Comparison of ENCODE assay signal across 18 cellular contexts in genomic region chr17:19242323-19242722, GRCh38. TPM values are rescaled to one million over a fixed set of nuclear protein-coding genes. Genes with fewer than 3 reads are reported as not detected.
A peak's percentile ranks its signal among the peaks of the same experiment; 100 is the strongest.
DNase-seq lines count a peak whose midpoint lies in the region; ATAC-seq and TF ChIP-seq lines count a peak whose summit lies in the region.
"Had no signal": no experiment of that assay in that cellular context is flagged by ENCODE, and none has a peak within 500 bp of the region (broad histone marks: within the 10 kb centered on the region; RNA-seq: fewer than 3 reads in every experiment).

No MANE protein-coding gene starts in this region.

- H3K18ac ChIP-seq in IMR-90 (ENCODE audit: low read depth, low read length): no peak overlapping the region

- peaks cover 61% of the 10 kb centered on the region for H4K20me1 ChIP-seq in IMR-90 (ENCODE audit: insufficient read depth, low read length)

- H3K4me1 Mint-ChIP-seq in CD8-positive, alpha-beta T cell (ENCODE audit: low read depth): peaks cover 4% of the 10 kb centered on the region

- in situ Hi-C loops in IMR-90 (cut with MboI; ENCODE audit: low sequenced_read_pairs): no loop called here

- H3K27ac ChIP-seq in IMR-90 (ENCODE audit: insufficient read depth, low read length) (no peak overlapping the region), VCaP (peak overlapping the region; percentile 47), foreskin keratinocyte (no peak overlapping the region)
- H3K27ac ChIP-seq in CD8-positive, alpha-beta T cell (ENCODE audit: low read depth, low read length): no peak overlapping the region
- H3K27ac ChIP-seq: adrenal gland; BLaER1 treated with 17β-estradiol and CSF1 and Interleukin-3, amounts not matched to agents 10 nM and 100 nM had no signal

- dilution Hi-C loops in IMR-90 (cut with HindIII; ENCODE audit: low sequenced_read_pairs, unreplicated experiment): no loop called here

- intact Hi-C loops in IMR-90 (cut with micrococcal nuclease): no loop called here
- intact Hi-C loops in CD8-positive, alpha-beta T cell (cut with DNase I, micrococcal nuclease): no loop called here

- no peak overlapping the region for H3K27ac Mint-ChIP-seq in CD8-positive, alpha-beta T cell
- H3K27ac Mint-ChIP-seq: dendritic cell treated with granulocyte-macrophage colony-stimulating factor and Interleukin-4, amounts not matched to agents 40 ng/mL and 50 ng/mL, for 4 days had no signal

- no peak overlapping the region for H2BK20ac ChIP-seq in IMR-90 (ENCODE audit: low read depth, low read length)

- no peak overlapping the region for H4K5ac ChIP-seq in IMR-90 (ENCODE audit: low read depth, low read length)

- TF ChIP-seq RAD21 in IMR-90 (IDR thresholded peaks at IDR 0.05; ENCODE audit: low read length): no peak

- CTCF ChIA-PET in IMR-90 (lab: Yijun Ruan, JAX): no interaction called here
- CTCF ChIA-PET in CD8-positive, alpha-beta T cell (lab: Charles Lee): no interaction called here

- WGBS in IMR-90 (ENCODE audit: extremely low coverage in 2 of 2, insufficient read length in 1 of 2), 2 experiments: 100% methylated on average over 1 of the region's 2 CpGs; no CpG with 5 or more reads in 1 of the 2 experiments

- POLR2A ChIA-PET in IMR-90 (lab: Charles Lee; ENCODE audit: unreplicated experiment): no interaction called here
- POLR2A ChIA-PET in CD8-positive, alpha-beta T cell (lab: Charles Lee): no interaction called here

- ATAC-seq in IMR-90 (ENCODE audit: low read depth): no peak
- ATAC-seq in foreskin keratinocyte: peak; percentile 80
- no peak for ATAC-seq in HG03159 (IDR thresholded peaks at IDR 0.05; ENCODE audit: unreplicated experiment)
- ATAC-seq in CD8-positive, alpha-beta T cell: no peak
- ATAC-seq: GM12878 had no signal

- H3K4me2 ChIP-seq in IMR-90 (ENCODE audit: low read depth, low read length): no peak overlapping the region
- H3K4me2 ChIP-seq: BLaER1 treated with 17β-estradiol and CSF1 and Interleukin-3, amounts not matched to agents 10 nM and 100 nM had no signal

- H3K56ac ChIP-seq in IMR-90 (ENCODE audit: extremely low read depth, insufficient read depth, low read length): no peak overlapping the region

- TF ChIP-seq CTCF in IMR-90 (conservative IDR thresholded peaks at IDR 0.05; ENCODE audit: low read depth, low read length): no peak
- 0 out of 2 replicates have a peak, but pooled peaks have one; percentile 13 for TF ChIP-seq CTCF in VCaP (conservative IDR thresholded peaks at IDR 0.05)
- peak; percentile 29 for TF ChIP-seq CTCF in foreskin keratinocyte (conservative IDR thresholded peaks at IDR 0.05)
- no peak for TF ChIP-seq CTCF in CD8-positive, alpha-beta T cell (IDR thresholded peaks at IDR 0.05)

- H3K4me1 ChIP-seq in IMR-90 (ENCODE audit: control insufficient read depth, insufficient read depth, low read length) (no peaks in the 10 kb centered on the region), foreskin keratinocyte (peaks cover 16% of the 10 kb centered on the region)
- peaks cover 11% of the 10 kb centered on the region for H3K4me1 ChIP-seq in CD8-positive, alpha-beta T cell (ENCODE audit: insufficient read depth, low read length)

- no peak overlapping the region for H2AK9ac ChIP-seq in IMR-90 (replicated peaks; ENCODE audit: low read depth, low read length, poor library complexity)

- no peaks in the 10 kb centered on the region for H3K36me3 Mint-ChIP-seq in CD8-positive, alpha-beta T cell

- H3K9me1 ChIP-seq in IMR-90 (ENCODE audit: insufficient read depth, low read length): peaks cover 23% of the 10 kb centered on the region

- no peak overlapping the region for H3K14ac ChIP-seq in IMR-90 (replicated peaks; ENCODE audit: low read depth, low read length)

- H3K4ac ChIP-seq in IMR-90 (ENCODE audit: low read depth, low read length): no peak overlapping the region

- no peak overlapping the region for H2AFZ ChIP-seq in IMR-90 (replicated peaks; ENCODE audit: low read length, poor library complexity)

- H4K8ac ChIP-seq in IMR-90 (ENCODE audit: low read depth in 2 of 2, low read length in 2 of 2): no peak overlapping the region

- TF ChIP-seq POLR2A in IMR-90 (IDR thresholded peaks at IDR 0.05; ENCODE audit: low read depth, low read length): no peak

- H3K4me3 ChIP-seq in IMR-90 (ENCODE audit: insufficient read depth, low read depth, low read length): no peak overlapping the region
- no peak overlapping the region for H3K4me3 ChIP-seq in CD8-positive, alpha-beta T cell (ENCODE audit: low read depth, low read length)
- H3K4me3 ChIP-seq: adrenal gland; BLaER1 treated with 17β-estradiol and CSF1 and Interleukin-3, amounts not matched to agents 10 nM and 100 nM; GM12878 had no signal

- no peaks in the 10 kb centered on the region for H3K27me3 ChIP-seq in IMR-90 (ENCODE audit: control insufficient read depth, insufficient read depth, low read length)
- no peaks in the 10 kb centered on the region for H3K27me3 ChIP-seq in foreskin keratinocyte
- H3K27me3 ChIP-seq in CD8-positive, alpha-beta T cell (ENCODE audit: insufficient read depth, low read length): peaks cover 8% of the 10 kb centered on the region
- H3K27me3 ChIP-seq: adrenal gland had no signal

- no peak overlapping the region for H2BK120ac ChIP-seq in IMR-90 (ENCODE audit: low read depth, low read length)

- no peak overlapping the region for H4K91ac ChIP-seq in IMR-90 (ENCODE audit: insufficient read depth, low read depth, low read length)

- H3K79me1 ChIP-seq in IMR-90 (ENCODE audit: low read depth in 1 of 2, low read length in 2 of 2): peaks cover 25 to 90% of the 10 kb centered on the region in 2 experiments

- no TSS peak for BruUV-seq in IMR-90 (replicated peaks; lab: Mats Ljungman, UMichigan)

- H3K9ac ChIP-seq in IMR-90 (ENCODE audit: low read depth, low read length): no peak overlapping the region
- H3K9ac ChIP-seq: BLaER1 treated with 17β-estradiol and CSF1 and Interleukin-3, amounts not matched to agents 10 nM and 100 nM had no signal

- DNase-seq in IMR-90: no peak
- peak; percentile 55 to 77 for DNase-seq in foreskin keratinocyte
- peak; percentile 57 for DNase-seq in renal cortical epithelial cell (ENCODE audit: low read depth)
- no peak for DNase-seq in GDM1 (lab: John Stamatoyannopoulos, UW)
- DNase-seq in activated naive CD4-positive, alpha-beta T cell treated with anti-CD3 and anti-CD28 coated beads, Interleukin-2, amount 50 U/mL, for 16 hours: no peak
- no peak for DNase-seq in CD8-positive, alpha-beta T cell
- DNase-seq: activated CD4-positive, alpha-beta T cell treated with anti-CD3 and anti-CD28 coated beads, Interleukin-2, amount 50 U/mL, for 1 hour; activated T-cell treated with anti-CD3 and anti-CD28 coated beads, Interleukin-2, amount 50 U/mL, for 48 hours; adrenal gland; foreskin fibroblast; NCI-H187 treated with DMSO at 0.1 percent for 48 hours; SHP77; T-helper 9 cell had no signal

- H3K9me3 Mint-ChIP-seq in CD8-positive, alpha-beta T cell: no peaks in the 10 kb centered on the region
- H3K9me3 Mint-ChIP-seq: dendritic cell treated with granulocyte-macrophage colony-stimulating factor and Interleukin-4, amounts not matched to agents 40 ng/mL and 50 ng/mL, for 4 days had no signal

- H3K9me3 ChIP-seq in IMR-90 (ENCODE audit: control insufficient read depth, insufficient read depth, low read length): no peaks in the 10 kb centered on the region
- no peaks in the 10 kb centered on the region for H3K9me3 ChIP-seq in CD8-positive, alpha-beta T cell (ENCODE audit: low read length)
- H3K9me3 ChIP-seq: adrenal gland; BLaER1 treated with 17β-estradiol and CSF1 and Interleukin-3, amounts not matched to agents 10 nM and 100 nM had no signal

- no peak overlapping the region for H2BK5ac ChIP-seq in IMR-90 (ENCODE audit: low read depth, low read length, poor library complexity, severe bottlenecking)

- H3K27me3 Mint-ChIP-seq in CD8-positive, alpha-beta T cell (ENCODE audit: low read depth): peaks cover 4% of the 10 kb centered on the region

- H3K23ac ChIP-seq in IMR-90 (ENCODE audit: low read depth, low read length): 0 out of 2 replicates have a peak overlapping the region, but pooled peaks have one; percentile 7

- H2AK5ac ChIP-seq in IMR-90 (ENCODE audit: low read depth, low read length): no peak overlapping the region; the same call in 1 of the 2 replicates

- H3K36me3 ChIP-seq in IMR-90 (ENCODE audit: control insufficient read depth, insufficient read depth, low read length): peaks cover 3% of the 10 kb centered on the region
- H3K36me3 ChIP-seq in CD8-positive, alpha-beta T cell (ENCODE audit: insufficient read depth, low read length): no peaks in the 10 kb centered on the region
- H3K36me3 ChIP-seq: adrenal gland; BLaER1 treated with 17β-estradiol and CSF1 and Interleukin-3, amounts not matched to agents 10 nM and 100 nM had no signal

- H3K4me3 Mint-ChIP-seq in CD8-positive, alpha-beta T cell: no peak overlapping the region
- H3K4me3 Mint-ChIP-seq: dendritic cell treated with granulocyte-macrophage colony-stimulating factor and Interleukin-4, amounts not matched to agents 40 ng/mL and 50 ng/mL, for 4 days had no signal

- H2BK15ac ChIP-seq in IMR-90 (ENCODE audit: low read depth, low read length): no peak overlapping the region

TF ChIP-seq in IMR-90, 13 proteins besides CTCF, POLR2A, EP300 and RAD21 (continues in another document):
- TF ChIP-seq SMC3 (IDR thresholded peaks at IDR 0.05; ENCODE audit: low read depth, low read length) (no peak), RFX5 (IDR thresholded peaks at IDR 0.05; ENCODE audit: low read depth, low read length) (no peak), USF2 (IDR thresholded peaks at IDR 0.05; ENCODE audit: low read depth, low read length) (no peak), FOS (IDR thresholded peaks at IDR 0.05; ENCODE audit: low read depth, low read length) (no peak), NFE2L2 (IDR thresholded peaks at IDR 0.05; ENCODE audit: low read depth, low read length) (no peak), CHD1 (IDR thresholded peaks at IDR 0.05; ENCODE audit: low read depth, low read length) (no peak)

RNA-seq across cellular contexts. Expression of gene EPN2, which starts 5.2 kb away (rescaled TPM):
- total RNA-seq in IMR-90 (2012; rRNA removed) (14.9 and 19.4 TPM in 2 replicates), foreskin keratinocyte (25.8 and 27.6 TPM in 2 replicates), renal cortical epithelial cell (29.9 TPM in 2 replicates)
- polyA plus RNA-seq in IMR-90 (2012; rRNA removed) (25.3 and 28.0 TPM in 2 replicates), foreskin keratinocyte (13.9 and 15.0 TPM in 2 replicates)
- polyA plus RNA-seq in IMR-90 (2012; cell fraction: cytosol; rRNA removed): 23.7 and 47.8 TPM in 2 replicates
- polyA plus RNA-seq in IMR-90 (2012; cell fraction: nucleus; rRNA removed; ENCODE audit: low replicate concordance): 84.7 and 99.7 TPM in 2 replicates
- total RNA-seq in CD8-positive, alpha-beta T cell: 10 to 100 TPM in 1 of 2 experiments, 1 to 10 TPM in 1; 9.9 to 11.8 TPM

Comparison
In these comparisons a context has a peak if more than half of its experiments do, and no peak if none do; other contexts are left out.
1. DNase-seq: peak in foreskin keratinocyte (2 of 2) and renal cortical epithelial cell (single experiment); none in IMR-90 (single experiment), GDM1 (single experiment), activated naive CD4-positive, alpha-beta T cell treated with anti-CD3 and anti-CD28 coated beads, Interleukin-2, amount 50 U/mL, for 16 hours (single experiment) and CD8-positive, alpha-beta T cell (0 of 7).
2. CTCF ChIP-seq: peak in VCaP (single experiment) and foreskin keratinocyte (single experiment); none in IMR-90 (single experiment) and CD8-positive, alpha-beta T cell (single experiment).